17 cellular contexts compared by ENCODE assay signal in genomic region chr14:100096656-100097055, GRCh38. TPM values are rescaled to one million over a fixed set of nuclear protein-coding genes. Genes with fewer than 3 reads are reported as not detected.
DNase-seq lines count a peak whose midpoint lies in the region; ATAC-seq and TF ChIP-seq lines count a peak whose summit lies in the region.
"Had no signal": no experiment of that assay in that cellular context is flagged by ENCODE, and none has a peak within 500 bp of the region (broad histone marks: within the 10 kb centered on the region; RNA-seq: fewer than 3 reads in every experiment).

No MANE protein-coding gene starts in this region.

- H3K9me3 Mint-ChIP-seq in activated naive CD4-positive, alpha-beta T cell treated with anti-CD3 and anti-CD28 coated beads for 36 hours, result no peaks in the 10 kb centered on the region
- H3K9me3 Mint-ChIP-seq in chondrocyte (ENCODE audit: low read depth), result no peaks in the 10 kb centered on the region

- no peaks in the 10 kb centered on the region for H3K27me3 Mint-ChIP-seq in activated naive CD4-positive, alpha-beta T cell treated with anti-CD3 and anti-CD28 coated beads for 36 hours (ENCODE audit: low read depth)
- no peaks in the 10 kb centered on the region for H3K27me3 Mint-ChIP-seq in chondrocyte (ENCODE audit: low read depth)
- H3K27me3 Mint-ChIP-seq: B cell had no signal

- peak overlapping the region; percentile 51 for H3K27ac Mint-ChIP-seq in activated naive CD4-positive, alpha-beta T cell treated with anti-CD3 and anti-CD28 coated beads for 36 hours
- H3K27ac Mint-ChIP-seq in chondrocyte (ENCODE audit: unreplicated experiment), result peak overlapping the region; percentile 60

- intact Hi-C loops in activated naive CD4-positive, alpha-beta T cell treated with anti-CD3 and anti-CD28 coated beads for 36 hours (cut with micrococcal nuclease), result no loop called here

- peak overlapping the region; percentile 65 for H3K27ac ChIP-seq in RWPE2 (ENCODE audit: poor library complexity, severe bottlenecking)
- H3K27ac ChIP-seq: colonic mucosa, stomach had no signal

- peak; percentile 94 for ATAC-seq in RWPE2 (ENCODE audit: low read depth)

- no peaks in the 10 kb centered on the region for H3K9me3 ChIP-seq in RWPE2 (ENCODE audit: severe bottlenecking)
- H3K9me3 ChIP-seq: colonic mucosa, stomach had no signal

- no peaks in the 10 kb centered on the region for H3K27me3 ChIP-seq in RWPE2 (ENCODE audit: insufficient read depth, poor library complexity, severe bottlenecking)
- H3K27me3 ChIP-seq: colonic mucosa, stomach had no signal

- H3K36me3 Mint-ChIP-seq in activated naive CD4-positive, alpha-beta T cell treated with anti-CD3 and anti-CD28 coated beads for 36 hours (ENCODE audit: low read depth), result peaks cover 28% of the 10 kb centered on the region
- H3K36me3 Mint-ChIP-seq in chondrocyte (ENCODE audit: low read depth), result peaks cover 4% of the 10 kb centered on the region

- no peak overlapping the region for H3K4me3 ChIP-seq in RWPE2 (ENCODE audit: severe bottlenecking)
- H3K4me3 ChIP-seq: colonic mucosa, stomach had no signal

- no peak overlapping the region for H3K4me3 Mint-ChIP-seq in activated naive CD4-positive, alpha-beta T cell treated with anti-CD3 and anti-CD28 coated beads for 36 hours
- no peak overlapping the region for H3K4me3 Mint-ChIP-seq in chondrocyte (ENCODE audit: unreplicated experiment)
- H3K4me3 Mint-ChIP-seq: B cell had no signal

- CTCF ChIA-PET in activated naive CD4-positive, alpha-beta T cell treated with anti-CD3 and anti-CD28 coated beads for 36 hours (lab: Charles Lee), result interaction anchor here (25.5 to 34.6 kb wide), 2 partner anchors 3 to 16 kb away, joined by 932 read pairs; partner anchors contain the start of gene EVL

- peaks cover 25% of the 10 kb centered on the region for H3K4me1 ChIP-seq in RWPE2 (ENCODE audit: insufficient read depth, poor library complexity, severe bottlenecking)
- H3K4me1 ChIP-seq: colonic mucosa had no signal

- H3K36me3 ChIP-seq in RWPE2 (ENCODE audit: low read depth), result peaks cover 8% of the 10 kb centered on the region; the same call in 1 of the 2 replicates
- H3K36me3 ChIP-seq: colonic mucosa had no signal

- peaks cover 87% of the 10 kb centered on the region for H3K4me1 Mint-ChIP-seq in activated naive CD4-positive, alpha-beta T cell treated with anti-CD3 and anti-CD28 coated beads for 36 hours (ENCODE audit: low read depth)
- H3K4me1 Mint-ChIP-seq in chondrocyte (ENCODE audit: low read depth), result peaks cover 36% of the 10 kb centered on the region

- TF ChIP-seq CTCF in RWPE2 (IDR thresholded peaks at IDR 0.05; ENCODE audit: poor library complexity, severe bottlenecking) (no peak), chondrocyte (IDR thresholded peaks at IDR 0.05) (no peak)

- DNase-seq in activated naive CD4-positive, alpha-beta T cell treated with anti-CD3 and anti-CD28 coated beads for 36 hours, result no peak
- no peak for DNase-seq in activated naive CD4-positive, alpha-beta T cell (lab: John Stamatoyannopoulos, UW)
- peak; percentile 73 for DNase-seq in RWPE2 (ENCODE audit: low spot score)
- no peak for DNase-seq in chondrocyte (ENCODE audit: low spot score)
- DNase-seq in smooth muscle cell of the brain vasculature (ENCODE audit: low read depth, low spot score), result peak; percentile 21
- DNase-seq in NCI-H82 treated with DMSO at 0.1 percent for 48 hours (lab: John Stamatoyannopoulos, UW; ENCODE audit: unreplicated experiment), result no peak
- DNase-seq in cerebellum (ENCODE audit: low spot score), result no peak
- DNase-seq in NCI-H187 (lab: John Stamatoyannopoulos, UW), result no peak
- DNase-seq: colonic mucosa; DMS79 treated with DMSO at 0.1 percent for 48 hours; H7; NCI-H1694; NCI-H748 treated with DMSO at 0.1 percent for 48 hours; SHP77; stimulated activated CD4-positive, alpha-beta T cell treated with anti-CD3 and anti-CD28 coated beads, Interleukin-4, amount 100 ng/mL, for 24 hours; stomach had no signal

RNA-seq across cellular contexts. Expression of gene EVL, which starts 31.4 kb away (rescaled TPM):
- 100 to 1,000 TPM; 173 to 175 TPM for total RNA-seq in activated naive CD4-positive, alpha-beta T cell treated with anti-CD3 and anti-CD28 coated beads for 36 hours
- total RNA-seq in chondrocyte (98.9 to 112 TPM (median 104 TPM) in 3 replicates), cerebellum (120 TPM)

Comparison
In these comparisons a context has a peak if more than half of its experiments do, and no peak if none do; other contexts are left out.
1. DNase-seq: peak in RWPE2 (single experiment) and smooth muscle cell of the brain vasculature (single experiment); none in activated naive CD4-positive, alpha-beta T cell treated with anti-CD3 and anti-CD28 coated beads for 36 hours (single experiment), activated naive CD4-positive, alpha-beta T cell (0 of 4), chondrocyte (single experiment), NCI-H82 treated with DMSO at 0.1 percent for 48 hours (single experiment), cerebellum (single experiment) and NCI-H187 (0 of 2).